ENCODE assay signal across 9 cellular contexts in the genomic region with DNA sequence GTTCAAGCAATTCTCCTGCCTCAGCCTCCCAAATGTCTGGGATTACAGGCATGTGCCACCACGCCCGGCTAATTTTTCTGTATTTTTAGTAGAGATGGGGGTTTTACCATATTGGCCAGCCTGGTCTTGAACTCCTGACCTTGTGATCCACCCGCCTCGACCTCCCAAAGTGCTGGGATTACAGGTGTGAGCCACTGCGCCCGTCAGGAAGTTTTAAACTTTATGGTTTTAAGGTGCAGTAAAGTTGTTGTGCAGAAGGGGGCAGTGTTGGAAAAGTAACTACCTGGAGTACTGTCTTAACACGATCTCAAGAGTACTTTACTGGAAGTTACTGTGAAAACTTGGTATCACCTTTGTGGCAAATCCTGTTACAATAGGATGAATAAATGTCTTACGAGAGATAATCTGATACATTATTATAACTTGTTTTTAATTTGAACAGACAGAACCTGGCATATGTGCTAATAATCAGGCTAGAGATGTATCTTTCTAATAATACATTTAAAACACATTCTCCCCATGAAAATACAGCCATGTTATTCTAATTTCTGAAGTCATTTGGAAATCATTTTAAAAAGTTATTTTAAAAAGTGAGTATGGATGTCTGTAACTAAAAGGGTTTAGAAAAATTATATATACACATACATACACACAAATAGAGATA. TPM values are rescaled to one million over a fixed set of nuclear protein-coding genes. Genes with fewer than 3 reads are reported as not detected.
DNase-seq lines count a peak whose midpoint lies in the region; ATAC-seq and TF ChIP-seq lines count a peak whose summit lies in the region.
"Had no signal": no experiment of that assay in that cellular context is flagged by ENCODE, and none has a peak within 500 bp of the region (broad histone marks: within the 10 kb centered on the region; RNA-seq: fewer than 3 reads in every experiment).

No MANE protein-coding gene starts in this region.

- POLR2A ChIA-PET in HEK293 (lab: Yijun Ruan, JAX), result interaction anchor here (0.9 kb wide), 1 partner anchor 73 kb away, joined by 3 read pairs; the partner anchor contains the start of gene WDR43

- no peak overlapping the region for H3K4me3 Mint-ChIP-seq in nephron progenitor cell

- no peak overlapping the region for H3K27ac ChIP-seq in HEK293 (ENCODE audit: extremely low read depth, low read depth, low read length)
- no peak overlapping the region for H3K27ac ChIP-seq in esophagus muscularis mucosa (replicated peaks in 1 of 4)
- no peak overlapping the region for H3K27ac ChIP-seq in upper lobe of right lung
- H3K27ac ChIP-seq: SK-N-MC had no signal

- ATAC-seq in upper lobe of right lung, result peak; percentile 93

- H3K36me3 Mint-ChIP-seq in nephron progenitor cell (ENCODE audit: low read depth), result no peaks in the 10 kb centered on the region

- peaks cover 5% of the 10 kb centered on the region for H3K27me3 Mint-ChIP-seq in nephron progenitor cell (ENCODE audit: low read depth, poor library complexity)

- no peak overlapping the region for H3K27ac Mint-ChIP-seq in nephron progenitor cell

- TF ChIP-seq CTCF in HEK293 (tag by site-specific recombination; IDR thresholded peaks at IDR 0.05) (peak; percentile 75), esophagus muscularis mucosa (IDR thresholded peaks at IDR 0.05) (peak; percentile 63 to 73 (median 67)), nephron progenitor cell (IDR thresholded peaks at IDR 0.05) (peak; percentile 58), upper lobe of right lung (IDR thresholded peaks at IDR 0.05) (peak; percentile 69)

- intact Hi-C loops in esophagus muscularis mucosa (cut with DNase I) (loop anchor here (2.0 kb wide), 1 partner anchor 73 kb away; the partner anchor contains the start of gene WDR43), upper lobe of right lung (cut with DNase I) (no loop called here)

- H3K4me1 ChIP-seq in HEK293 (ENCODE audit: control insufficient read depth, insufficient read depth, low read length), result no peaks in the 10 kb centered on the region
- peaks cover 0 to 6% (median 2%) of the 10 kb centered on the region in 4 donors for H3K4me1 ChIP-seq in esophagus muscularis mucosa
- H3K4me1 ChIP-seq in upper lobe of right lung, result no peaks in the 10 kb centered on the region

- 11% methylated on average over 8 of the region's 8 CpGs for WGBS in esophagus muscularis mucosa

- CTCF ChIA-PET in HEK293 (lab: Yijun Ruan, JAX), result interaction anchor here (0.6 to 1.4 kb wide), 17 partner anchors 9 to 338 kb away, joined by 3 to 13 read pairs (median 3); no protein-coding TSS in a partner anchor

- H3K36me3 ChIP-seq in HEK293 (ENCODE audit: control insufficient read depth in 2 of 2, insufficient read depth in 1 of 2, low read length in 2 of 2), result no peaks in the 10 kb centered on the region
- H3K36me3 ChIP-seq in esophagus muscularis mucosa, result no peaks in the 10 kb centered on the region
- no peaks in the 10 kb centered on the region for H3K36me3 ChIP-seq in upper lobe of right lung

- H3K9me3 ChIP-seq in HEK293 (ENCODE audit: control insufficient read depth, insufficient read depth, low read depth, low read length) (no peaks in the 10 kb centered on the region), esophagus muscularis mucosa (no peaks in the 10 kb centered on the region), upper lobe of right lung (no peaks in the 10 kb centered on the region)

- no peak for TF ChIP-seq POLR2A in esophagus muscularis mucosa (IDR thresholded peaks at IDR 0.05; ENCODE audit: low read depth)

- no peaks in the 10 kb centered on the region for H3K27me3 ChIP-seq in esophagus muscularis mucosa
- H3K27me3 ChIP-seq in upper lobe of right lung, result no peaks in the 10 kb centered on the region

- no peak overlapping the region for H3K4me3 ChIP-seq in HEK293 (ENCODE audit: low read depth, low read length)
- H3K4me3 ChIP-seq in esophagus muscularis mucosa, result no peak overlapping the region
- H3K4me3 ChIP-seq in upper lobe of right lung, result no peak overlapping the region
- H3K4me3 ChIP-seq: SK-N-MC had no signal

- no peaks in the 10 kb centered on the region for H3K4me1 Mint-ChIP-seq in nephron progenitor cell

- no peak for TF ChIP-seq EP300 in esophagus muscularis mucosa (IDR thresholded peaks at IDR 0.05)

- DNase-seq in COLO829 (ENCODE audit: low spot score), result peak; percentile 54
- peak; percentile 21 for DNase-seq in NCI-H774 (lab: John Stamatoyannopoulos, UW)
- peak; percentile 36 for DNase-seq in activated CD8-positive, alpha-beta memory T cell treated with anti-CD3 and anti-CD28 coated beads, Interleukin-2, amount 50 U/mL, for 24 hours (ENCODE audit: extremely low read depth)
- DNase-seq in esophagus muscularis mucosa (ENCODE audit: extremely low spot score), result no peak
- DNase-seq in nephron progenitor cell, result peak; percentile 69
- no peak for DNase-seq in upper lobe of right lung
- no peak for DNase-seq in NCI-H1048 (lab: John Stamatoyannopoulos, UW)

- no peaks in the 10 kb centered on the region for H3K9me3 Mint-ChIP-seq in nephron progenitor cell

TF ChIP-seq in HEK293, 187 proteins besides CTCF, POLR2A, EP300 and RAD21 (continues in another document):
- no peak for TF ChIP-seq ZBTB7A (tag by site-specific recombination; IDR thresholded peaks at IDR 0.05; ENCODE audit: low read depth)
- TF ChIP-seq ZNF571 (tag by site-specific recombination; IDR thresholded peaks at IDR 0.05), result no peak
- TF ChIP-seq, protein P1, sequence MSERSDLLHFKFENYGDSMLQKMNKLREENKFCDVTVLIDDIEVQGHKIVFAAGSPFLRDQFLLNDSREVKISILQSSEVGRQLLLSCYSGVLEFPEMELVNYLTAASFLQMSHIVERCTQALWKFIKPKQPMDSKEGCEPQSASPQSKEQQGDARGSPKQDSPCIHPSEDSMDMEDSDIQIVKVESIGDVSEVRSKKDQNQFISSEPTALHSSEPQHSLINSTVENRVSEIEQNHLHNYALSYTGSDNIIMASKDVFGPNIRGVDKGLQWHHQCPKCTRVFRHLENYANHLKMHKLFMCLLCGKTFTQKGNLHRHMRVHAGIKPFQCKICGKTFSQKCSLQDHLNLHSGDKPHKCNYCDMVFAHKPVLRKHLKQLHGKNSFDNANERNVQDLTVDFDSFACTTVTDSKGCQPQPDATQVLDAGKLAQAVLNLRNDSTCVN (tag by site-specific recombination; optimal IDR thresholded peaks at IDR 0.05), result no peak
- no peak for TF ChIP-seq SP2 (tag by site-specific recombination; IDR thresholded peaks at IDR 0.05)
- TF ChIP-seq ZNF558 (tag by site-specific recombination; IDR thresholded peaks at IDR 0.05), result no peak
- peak; percentile 40; the same call in 1 of the 2 replicates for TF ChIP-seq ZEB2 (tag by site-specific recombination; IDR thresholded peaks at IDR 0.05)
- no peak for TF ChIP-seq ZNF10 (tag by site-specific recombination; IDR thresholded peaks at IDR 0.05)
- TF ChIP-seq ZNF394 (tag by site-specific recombination; IDR thresholded peaks at IDR 0.05; ENCODE audit: borderline replicate concordance), result no peak
- TF ChIP-seq ZNF354C (tag by site-specific recombination; IDR thresholded peaks at IDR 0.05; ENCODE audit: borderline replicate concordance, low read depth), result no peak
- TF ChIP-seq ZSCAN16 (tag by site-specific recombination; IDR thresholded peaks at IDR 0.05), result no peak
- no peak for TF ChIP-seq ZFHX2 (tag by site-specific recombination; conservative IDR thresholded peaks at IDR 0.05)
- TF ChIP-seq ZNF112 (tag by site-specific recombination; IDR thresholded peaks at IDR 0.05), result no peak
- no peak for TF ChIP-seq ZIC2 (tag by site-specific recombination; IDR thresholded peaks at IDR 0.05)
- no peak for TF ChIP-seq ZNF302 (tag by site-specific recombination; IDR thresholded peaks at IDR 0.05; ENCODE audit: low read depth)
- TF ChIP-seq, protein P2, sequence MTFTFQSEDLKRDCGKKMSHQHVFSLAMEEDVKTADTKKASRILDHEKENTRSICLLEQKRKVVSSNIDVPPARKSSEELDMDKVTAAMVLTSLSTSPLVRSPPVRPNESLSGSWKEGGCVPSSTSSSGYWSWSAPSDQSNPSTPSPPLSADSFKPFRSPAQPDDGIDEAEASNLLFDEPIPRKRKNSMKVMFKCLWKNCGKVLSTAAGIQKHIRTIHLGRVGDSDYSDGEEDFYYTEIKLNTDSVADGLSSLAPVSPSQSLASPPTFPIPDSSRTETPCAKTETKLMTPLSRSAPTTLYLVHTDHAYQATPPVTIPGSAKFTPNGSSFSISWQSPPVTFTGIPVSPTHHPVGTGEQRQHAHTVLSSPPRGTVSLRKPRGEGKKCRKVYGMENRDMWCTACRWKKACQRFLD (tag by site-specific recombination; IDR thresholded peaks at IDR 0.05), result no peak
- TF ChIP-seq ZSCAN30 (tag by site-specific recombination; IDR thresholded peaks at IDR 0.05), result no peak
- no peak for TF ChIP-seq MYNN (tag by site-specific recombination; IDR thresholded peaks at IDR 0.05; ENCODE audit: borderline replicate concordance)
- no peak for TF ChIP-seq ZNF157 (tag by site-specific recombination; IDR thresholded peaks at IDR 0.05)
- no peak for TF ChIP-seq ZNF223 (tag by site-specific recombination; IDR thresholded peaks at IDR 0.05)
- TF ChIP-seq ZNF792 (tag by site-specific recombination; IDR thresholded peaks at IDR 0.05), result no peak
- TF ChIP-seq ZNF239 (tag by site-specific recombination; IDR thresholded peaks at IDR 0.05), result no peak
- TF ChIP-seq ZNF623 (tag by site-specific recombination; IDR thresholded peaks at IDR 0.05), result no peak
- TF ChIP-seq SCRT1 (tag by site-specific recombination; IDR thresholded peaks at IDR 0.05; ENCODE audit: borderline replicate concordance), result peak; percentile 75
- peak; percentile 60 for TF ChIP-seq ZNF654 (tag by site-specific recombination; IDR thresholded peaks at IDR 0.05; ENCODE audit: low read depth)
- no peak for TF ChIP-seq ZNF510 (tag by site-specific recombination; IDR thresholded peaks at IDR 0.05; ENCODE audit: insufficient replicate concordance)

RNA-seq across cellular contexts. Expression of gene SPDYA, which starts 10.8 kb away (rescaled TPM):
- 1 to 10 TPM in 2 of 4 donors, under 1 TPM in 2; 0.33 to 3.0 (median 0.91) TPM for total RNA-seq in esophagus muscularis mucosa
- 1.5 TPM for total RNA-seq in upper lobe of right lung

RNA-seq across cellular contexts. Expression of gene TRMT61B, which starts 48.7 kb away (rescaled TPM):
- total RNA-seq in esophagus muscularis mucosa (10 to 100 TPM; 10.6 to 14.6 (median 11.4) TPM), upper lobe of right lung (12.7 TPM)

Comparison
In these comparisons a context has a peak if more than half of its experiments do, and no peak if none do; other contexts are left out.
1. DNase-seq: peak in COLO829 (single experiment), NCI-H774 (single experiment), activated CD8-positive, alpha-beta memory T cell treated with anti-CD3 and anti-CD28 coated beads, Interleukin-2, amount 50 U/mL, for 24 hours (single experiment) and nephron progenitor cell (single experiment); none in esophagus muscularis mucosa (single experiment), upper lobe of right lung (single experiment) and NCI-H1048 (single experiment).
2. Peak in every context shown above with its lines, with median percentiles within 50 percentile points of each other: CTCF ChIP-seq.